In the genomic region with DNA sequence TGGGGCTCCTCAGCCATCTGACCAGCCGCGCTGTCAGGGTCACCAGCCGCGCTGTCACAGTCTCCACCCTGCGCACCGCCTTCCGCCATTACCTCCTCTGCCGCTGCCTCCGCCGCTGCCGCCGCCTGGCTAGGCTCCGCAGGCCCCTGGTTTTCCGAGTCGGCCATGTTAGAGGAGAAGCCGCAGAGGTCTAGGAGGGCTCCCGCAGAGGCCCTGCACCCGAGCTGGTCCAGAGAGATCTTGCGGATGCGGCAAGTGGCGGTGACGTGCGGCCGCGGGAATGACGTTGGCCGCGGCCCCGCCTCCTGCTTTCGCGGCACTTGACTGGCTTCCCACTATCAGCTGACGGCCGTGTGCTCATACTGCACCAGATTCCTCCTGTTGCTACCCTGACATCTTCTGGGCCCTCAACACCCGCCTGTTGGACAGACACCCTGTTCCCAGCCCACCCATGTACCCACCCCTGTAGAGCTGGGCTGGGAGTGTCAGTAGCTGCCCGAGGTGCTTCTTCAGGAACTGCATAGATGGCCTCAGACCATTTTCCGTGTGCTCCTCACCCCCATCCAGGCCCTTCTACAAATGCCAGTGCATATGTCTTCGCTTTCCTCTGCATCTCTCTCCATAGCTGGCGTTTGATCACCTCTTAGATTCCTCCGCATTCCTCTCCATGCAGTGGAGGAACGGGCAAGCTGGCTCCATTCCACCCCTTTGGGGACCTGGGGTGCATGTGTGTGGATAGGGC, we compare ENCODE assay signal across 8 cellular contexts. TPM values are rescaled to one million over a fixed set of nuclear protein-coding genes. Genes with fewer than 3 reads are reported as not detected.
DNase-seq lines count a peak whose midpoint lies in the region; ATAC-seq and TF ChIP-seq lines count a peak whose summit lies in the region.

A gene with protein sequence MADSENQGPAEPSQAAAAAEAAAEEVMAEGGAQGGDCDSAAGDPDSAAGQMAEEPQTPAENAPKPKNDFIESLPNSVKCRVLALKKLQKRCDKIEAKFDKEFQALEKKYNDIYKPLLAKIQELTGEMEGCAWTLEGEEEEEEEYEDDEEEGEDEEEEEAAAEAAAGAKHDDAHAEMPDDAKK (minus strand): TSS at position 242 of the 742 bp plus-strand sequence. CDS start 75 bp downstream, at position 167.

- no peaks in the 10 kb centered on the region for H3K36me3 ChIP-seq in OCI-LY7 (ENCODE audit: insufficient read depth, low read length)

- H3K9me3 ChIP-seq in OCI-LY7 (ENCODE audit: low read length): no peaks in the 10 kb centered on the region

- peak within 1 kb of the TSS; percentile 85 for H3K4me3 Mint-ChIP-seq in activated T-helper 2 cell treated with anti-CD3 and anti-CD28 coated beads, Interferon-gamma antibody, Interleukin-2, Interleukin-4, amounts not matched to agents 10 μg/mL and 5 μg/mL and 100 μg/mL, durations not matched to agents 14 hours and 24 hours and 36 hours (ENCODE audit: low read depth)
- peak within 1 kb of the TSS; percentile 91 for H3K4me3 Mint-ChIP-seq in neural crest cell

- H4K20me1 ChIP-seq in OCI-LY7 (ENCODE audit: insufficient read depth, low read length): no peaks in the 10 kb centered on the region

- intact Hi-C loops in OCI-LY7 (cut with micrococcal nuclease; ENCODE audit: unreplicated experiment): no loop called here
- intact Hi-C loops in activated T-helper 2 cell treated with anti-CD3 and anti-CD28 coated beads, Interferon-gamma antibody, Interleukin-2, Interleukin-4, amounts not matched to agents 10 μg/mL and 5 μg/mL and 100 μg/mL, durations not matched to agents 14 hours and 24 hours and 36 hours (cut with micrococcal nuclease): loop anchor here (5.0 kb wide), 1 partner anchor 105 kb away; the partner anchor contains the start of gene HERC3

- ATAC-seq in HG03159 (IDR thresholded peaks at IDR 0.05; ENCODE audit: unreplicated experiment): peak; percentile 92

- POLR2A ChIA-PET in OCI-LY7 (lab: Charles Lee): interaction anchor here (0.6 to 1.3 kb wide), 2 partner anchors 106 to 334 kb away, joined by 3 read pairs; no protein-coding TSS in a partner anchor

- TF ChIP-seq CTCF in OCI-LY7 (conservative IDR thresholded peaks at IDR 0.05; ENCODE audit: low read length) (no peak), neural crest cell (conservative IDR thresholded peaks at IDR 0.05) (no peak)

- H3K9me2 ChIP-seq in OCI-LY7 (ENCODE audit: insufficient read depth, low read length): no peaks in the 10 kb centered on the region

- peak within 1 kb of the TSS; percentile 55 for H3K4me3 ChIP-seq in OCI-LY7 (ENCODE audit: low read depth, low read length, poor library complexity, severe bottlenecking)

- H3K4me1 Mint-ChIP-seq in activated T-helper 2 cell treated with anti-CD3 and anti-CD28 coated beads, Interferon-gamma antibody, Interleukin-2, Interleukin-4, amounts not matched to agents 10 μg/mL and 5 μg/mL and 100 μg/mL, durations not matched to agents 14 hours and 24 hours and 36 hours (ENCODE audit: low read depth): peaks cover 11% of the 10 kb centered on the region
- peaks cover 14% of the 10 kb centered on the region for H3K4me1 Mint-ChIP-seq in neural crest cell

- H3K27ac ChIP-seq in OCI-LY7 (ENCODE audit: low read depth, low read length, poor library complexity, severe bottlenecking): no peak within 1 kb of the TSS

- H3K9me3 Mint-ChIP-seq in activated T-helper 2 cell treated with anti-CD3 and anti-CD28 coated beads, Interferon-gamma antibody, Interleukin-2, Interleukin-4, amounts not matched to agents 10 μg/mL and 5 μg/mL and 100 μg/mL, durations not matched to agents 14 hours and 24 hours and 36 hours: no peaks in the 10 kb centered on the region
- peaks cover 2% of the 10 kb centered on the region for H3K9me3 Mint-ChIP-seq in neural crest cell

- H2AFZ ChIP-seq in OCI-LY7 (ENCODE audit: low read length): peak within 1 kb of the TSS; percentile 28; the same call in 1 of the 2 replicates

- peaks cover 5% of the 10 kb centered on the region for H3K36me3 Mint-ChIP-seq in activated T-helper 2 cell treated with anti-CD3 and anti-CD28 coated beads, Interferon-gamma antibody, Interleukin-2, Interleukin-4, amounts not matched to agents 10 μg/mL and 5 μg/mL and 100 μg/mL, durations not matched to agents 14 hours and 24 hours and 36 hours (ENCODE audit: low read depth)
- H3K36me3 Mint-ChIP-seq in neural crest cell (ENCODE audit: low read depth): no peaks in the 10 kb centered on the region

- no TSS peak for BruUV-seq in OCI-LY7 (replicated peaks; lab: Mats Ljungman, UMichigan)

- DNase-seq in NCI-H1417 (lab: John Stamatoyannopoulos, UW): peak; percentile 45 to 62 (median 53)
- DNase-seq in NCI-H1417 treated with DMSO at 0.1 percent for 48 hours (lab: John Stamatoyannopoulos, UW): no peak
- peak; percentile 11 for DNase-seq in OCI-LY7 (ENCODE audit: low spot score)
- DNase-seq in activated T-helper 2 cell treated with anti-CD3 and anti-CD28 coated beads, Interferon-gamma antibody, Interleukin-2, Interleukin-4, amounts not matched to agents 10 μg/mL and 5 μg/mL and 100 μg/mL, durations not matched to agents 14 hours and 24 hours and 36 hours (ENCODE audit: low spot score): peak; percentile 61
- DNase-seq in fibroblast of the conjunctiva (ENCODE audit: low read depth): peak; percentile 39
- peak; percentile 31 for DNase-seq in neural crest cell (ENCODE audit: low read depth, low spot score)
- peak; percentile 58 for DNase-seq in stromal cell of bone marrow (ENCODE audit: low read depth)

- CTCF ChIA-PET in OCI-LY7 (lab: Charles Lee; ENCODE audit: unreplicated experiment): no interaction called here

- H3K27me3 Mint-ChIP-seq in activated T-helper 2 cell treated with anti-CD3 and anti-CD28 coated beads, Interferon-gamma antibody, Interleukin-2, Interleukin-4, amounts not matched to agents 10 μg/mL and 5 μg/mL and 100 μg/mL, durations not matched to agents 14 hours and 24 hours and 36 hours (ENCODE audit: low read depth): no peaks in the 10 kb centered on the region
- H3K27me3 Mint-ChIP-seq in neural crest cell (ENCODE audit: low read depth): no peaks in the 10 kb centered on the region

- no peaks in the 10 kb centered on the region for H3K4me1 ChIP-seq in OCI-LY7 (ENCODE audit: insufficient read depth, low read length, poor library complexity, severe bottlenecking)

- H3K4me2 ChIP-seq in OCI-LY7 (ENCODE audit: low read length): peak within 1 kb of the TSS; percentile 34

- H3K79me2 ChIP-seq in OCI-LY7 (ENCODE audit: insufficient read depth, low read depth, low read length): no peaks in the 10 kb centered on the region

- H3K27ac Mint-ChIP-seq in activated T-helper 2 cell treated with anti-CD3 and anti-CD28 coated beads, Interferon-gamma antibody, Interleukin-2, Interleukin-4, amounts not matched to agents 10 μg/mL and 5 μg/mL and 100 μg/mL, durations not matched to agents 14 hours and 24 hours and 36 hours: peak within 1 kb of the TSS; percentile 56
- peak within 1 kb of the TSS; percentile 81 for H3K27ac Mint-ChIP-seq in neural crest cell (ENCODE audit: unreplicated experiment)

RNA-seq across cellular contexts. Expression of the gene that starts here (rescaled TPM):
- total RNA-seq in OCI-LY7 (2014; rRNA removed; shearing (Covaris generic)): 0.57 and 1.1 TPM in 2 replicates
- total RNA-seq in OCI-LY7 (2022): 0.29 and 0.37 TPM in 2 replicates
- total RNA-seq in activated T-helper 2 cell treated with anti-CD3 and anti-CD28 coated beads, Interferon-gamma antibody, Interleukin-2, Interleukin-4, amounts not matched to agents 10 μg/mL and 5 μg/mL and 100 μg/mL, durations not matched to agents 14 hours and 24 hours and 36 hours: 5.6 TPM in 2 replicates
- total RNA-seq in neural crest cell: 6.7 and 7.5 TPM in 2 replicates
